ENCODE assay signal across 28 cellular contexts in the genomic region with DNA sequence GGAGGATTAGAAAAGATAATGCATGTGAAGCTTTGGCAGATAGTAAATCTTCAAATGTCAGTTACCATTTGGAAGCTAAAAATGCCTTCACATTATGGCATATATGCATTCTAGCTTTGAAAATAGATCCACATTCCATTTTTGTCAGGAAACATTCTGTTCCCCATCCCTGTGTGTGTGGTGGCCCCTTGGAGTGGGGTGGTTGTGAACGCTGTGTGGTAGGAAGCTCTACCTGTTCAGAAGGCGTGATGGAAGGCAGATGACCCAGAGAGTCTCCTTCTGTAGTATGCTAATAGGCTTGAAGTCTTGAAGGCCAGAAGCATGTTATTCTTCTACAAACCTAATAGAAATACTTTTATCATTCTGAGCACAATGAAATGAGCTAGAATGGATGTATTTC.
"Had no signal": no experiment of that assay in that cellular context is flagged by ENCODE, and none has a peak within 500 bp of the region (broad histone marks: within the 10 kb centered on the region; RNA-seq: fewer than 3 reads in every experiment).

No MANE protein-coding gene starts in this region.

- H3K36me3 ChIP-seq: stomach, suprapubic skin, thoracic aorta, thyroid gland, tibial artery, tibial nerve, transverse colon, upper lobe of left lung, upper lobe of right lung, uterus, vagina had no signal

- DNase-seq: stimulated activated CD4-positive, alpha-beta T cell treated with anti-CD3 and anti-CD28 coated beads, Interleukin-2, amount 100 ng/mL, for 48 hours; stimulated activated CD4-positive, alpha-beta T cell treated with anti-CD3 and anti-CD28 coated beads, Interleukin-4, amount 100 ng/mL, for 1 hour; stimulated activated CD4-positive, alpha-beta T cell treated with anti-CD3 and anti-CD28 coated beads, Interleukin-4, amount 100 ng/mL, for 24 hours; stimulated activated CD4-positive, alpha-beta T cell treated with anti-CD3 and anti-CD28 coated beads, Interleukin-4, amount 100 ng/mL, for 4 hours; stimulated activated CD8-positive, alpha-beta memory T cell treated with anti-CD3 and anti-CD28 coated beads, Interleukin-4, amount 100 ng/mL, for 48 hours; stimulated activated naive B cell treated with anti-CD40 and anti-IgM and Interleukin-4, amounts not matched to agents 10 μg/mL and 1 μg/mL and 100 μg/mL, for 72 hours; stimulated activated naive CD4-positive, alpha-beta T cell; stimulated activated naive CD4-positive, alpha-beta T cell treated with Interleukin-2 at 50 U/mL for 16 hours; stimulated activated naive CD8-positive, alpha-beta T cell treated with anti-CD3 and anti-CD28 coated beads, Interleukin-15, amount 100 ng/mL, for 72 hours; stimulated activated naive CD8-positive, alpha-beta T cell treated with anti-CD3 and anti-CD28 coated beads, Interleukin-15, Interleukin-2, amounts not matched to agents 100 U/mL and 50 U/mL, for 24 hours; stomach; substantia nigra; testis; thyroid gland; tibial artery; transverse colon; trophoblast cell; upper lobe of left lung; upper lobe of right lung; uterus had no signal

- H3K27ac ChIP-seq: stomach, suprapubic skin, testis, thoracic aorta, thyroid gland, tibial artery, tibial nerve, transverse colon, upper lobe of left lung, upper lobe of right lung, uterus, vagina had no signal

- H3K27me3 ChIP-seq: stomach, suprapubic skin, testis, thyroid gland, tibial artery, tibial nerve, transverse colon, upper lobe of left lung, upper lobe of right lung, uterus, vagina had no signal

- H3K4me1 ChIP-seq: suprapubic skin, testis, tibial nerve, transverse colon, upper lobe of right lung, uterus, vagina had no signal

- ATAC-seq: stimulated activated effector memory CD8-positive, alpha-beta T cell treated with anti-CD3 and anti-CD28 coated beads, Interleukin-12 subunit alpha, Interleukin-12 subunit beta, amount 100 ng/mL, for 72 hours; stimulated activated memory B cell treated with anti-CD40 and anti-IgM and Interleukin-4, amounts not matched to agents 10 μg/mL and 1 μg/mL and 100 μg/mL, for 72 hours; stimulated activated naive B cell treated with anti-CD40 and anti-IgM and Interleukin-4, amounts not matched to agents 10 μg/mL and 1 μg/mL and 100 μg/mL, for 72 hours; stimulated activated naive CD8-positive, alpha-beta T cell treated with anti-CD3 and anti-CD28 coated beads, Interleukin-15, amount 100 ng/mL, for 72 hours; stimulated activated naive CD8-positive, alpha-beta T cell treated with anti-CD3 and anti-CD28 coated beads, Interleukin-15, Interleukin-2, amounts not matched to agents 100 U/mL and 50 U/mL, for 24 hours; upper lobe of right lung had no signal

- H3K4me3 ChIP-seq: stomach, suprapubic skin, testis, thoracic aorta, thyroid gland, tibial artery, tibial nerve, transverse colon, upper lobe of left lung, upper lobe of right lung, uterus, vagina had no signal

- H3K9me3 Mint-ChIP-seq: stimulated activated effector memory CD8-positive, alpha-beta T cell treated with anti-CD3 and anti-CD28 coated beads, Interleukin-12 subunit alpha, Interleukin-12 subunit beta, amount 100 ng/mL, for 72 hours; stimulated activated memory B cell treated with anti-CD40 and anti-IgM and Interleukin-4, amounts not matched to agents 10 μg/mL and 1 μg/mL and 100 μg/mL, for 72 hours; stimulated activated naive B cell treated with anti-CD40 and anti-IgM and Interleukin-4, amounts not matched to agents 10 μg/mL and 1 μg/mL and 100 μg/mL, for 72 hours; stimulated activated naive CD8-positive, alpha-beta T cell treated with anti-CD3 and anti-CD28 coated beads, Interleukin-15, amount 100 ng/mL, for 72 hours; stimulated activated naive CD8-positive, alpha-beta T cell treated with anti-CD3 and anti-CD28 coated beads, Interleukin-15, Interleukin-2, amounts not matched to agents 100 ng/mL and 50 ng/mL, for 24 hours; type B pancreatic cell had no signal

- H3K9me3 ChIP-seq: stomach, suprapubic skin, testis, thoracic aorta, thyroid gland, tibial artery, transverse colon, upper lobe of left lung, upper lobe of right lung, uterus, vagina had no signal

- H3K4me1 Mint-ChIP-seq: stimulated activated effector memory CD8-positive, alpha-beta T cell treated with anti-CD3 and anti-CD28 coated beads, Interleukin-12 subunit alpha, Interleukin-12 subunit beta, amount 100 ng/mL, for 72 hours; stimulated activated memory B cell treated with anti-CD40 and anti-IgM and Interleukin-4, amounts not matched to agents 10 μg/mL and 1 μg/mL and 100 μg/mL, for 72 hours; stimulated activated naive B cell treated with anti-CD40 and anti-IgM and Interleukin-4, amounts not matched to agents 10 μg/mL and 1 μg/mL and 100 μg/mL, for 72 hours; stimulated activated naive CD8-positive, alpha-beta T cell treated with anti-CD3 and anti-CD28 coated beads, Interleukin-15, amount 100 ng/mL, for 72 hours had no signal

- H3K4me3 Mint-ChIP-seq: stimulated activated effector memory CD8-positive, alpha-beta T cell treated with anti-CD3 and anti-CD28 coated beads, Interleukin-12 subunit alpha, Interleukin-12 subunit beta, amount 100 ng/mL, for 72 hours; stimulated activated memory B cell treated with anti-CD40 and anti-IgM and Interleukin-4, amounts not matched to agents 10 μg/mL and 1 μg/mL and 100 μg/mL, for 72 hours; stimulated activated naive B cell treated with anti-CD40 and anti-IgM and Interleukin-4, amounts not matched to agents 10 μg/mL and 1 μg/mL and 100 μg/mL, for 72 hours; stimulated activated naive CD8-positive, alpha-beta T cell treated with anti-CD3 and anti-CD28 coated beads, Interleukin-15, amount 100 ng/mL, for 72 hours; stimulated activated naive CD8-positive, alpha-beta T cell treated with anti-CD3 and anti-CD28 coated beads, Interleukin-15, Interleukin-2, amounts not matched to agents 100 ng/mL and 50 ng/mL, for 24 hours; type B pancreatic cell had no signal

- H3K36me3 Mint-ChIP-seq: stimulated activated effector memory CD8-positive, alpha-beta T cell treated with anti-CD3 and anti-CD28 coated beads, Interleukin-12 subunit alpha, Interleukin-12 subunit beta, amount 100 ng/mL, for 72 hours; stimulated activated memory B cell treated with anti-CD40 and anti-IgM and Interleukin-4, amounts not matched to agents 10 μg/mL and 1 μg/mL and 100 μg/mL, for 72 hours; stimulated activated naive B cell treated with anti-CD40 and anti-IgM and Interleukin-4, amounts not matched to agents 10 μg/mL and 1 μg/mL and 100 μg/mL, for 72 hours; type B pancreatic cell had no signal

- H3K27ac Mint-ChIP-seq: stimulated activated effector memory CD8-positive, alpha-beta T cell treated with anti-CD3 and anti-CD28 coated beads, Interleukin-12 subunit alpha, Interleukin-12 subunit beta, amount 100 ng/mL, for 72 hours; stimulated activated memory B cell treated with anti-CD40 and anti-IgM and Interleukin-4, amounts not matched to agents 10 μg/mL and 1 μg/mL and 100 μg/mL, for 72 hours; stimulated activated naive B cell treated with anti-CD40 and anti-IgM and Interleukin-4, amounts not matched to agents 10 μg/mL and 1 μg/mL and 100 μg/mL, for 72 hours; stimulated activated naive CD8-positive, alpha-beta T cell treated with anti-CD3 and anti-CD28 coated beads, Interleukin-15, amount 100 ng/mL, for 72 hours; stimulated activated naive CD8-positive, alpha-beta T cell treated with anti-CD3 and anti-CD28 coated beads, Interleukin-15, Interleukin-2, amounts not matched to agents 100 ng/mL and 50 ng/mL, for 24 hours; type B pancreatic cell had no signal
